ENCODE assay signal across 27 cellular contexts in genomic region chr4:96739101-96739500, GRCh38.
"Had no signal": no experiment of that assay in that cellular context is flagged by ENCODE, and none has a peak within 500 bp of the region (broad histone marks: within the 10 kb centered on the region; RNA-seq: fewer than 3 reads in every experiment).

No MANE protein-coding gene starts in this region.

- H3K4me3 ChIP-seq: pancreas, psoas muscle, right lobe of liver, sigmoid colon, suprapubic skin, testis, tibial artery, transverse colon, upper lobe of right lung, uterus had no signal

- DNase-seq: naive thymus-derived CD8-positive, alpha-beta T cell; nephron progenitor cell; nucleus accumbens; pancreas; posterior cingulate gyrus; psoas muscle; right cardiac atrium; right lobe of liver; sigmoid colon; small intestine; stimulated activated CD4-positive, alpha-beta T cell treated with anti-CD3 and anti-CD28 coated beads, Interleukin-15, amount 100 ng/mL, for 24 hours; stimulated activated CD4-positive, alpha-beta T cell treated with anti-CD3 and anti-CD28 coated beads, Interleukin-4, amount 100 ng/mL, for 1 hour; stimulated activated CD4-positive, alpha-beta T cell treated with anti-CD3 and anti-CD28 coated beads, Interleukin-4, amount 100 ng/mL, for 4 hours; stimulated activated CD8-positive, alpha-beta memory T cell treated with anti-CD3 and anti-CD28 coated beads, Interleukin-4, amount 100 ng/mL, for 48 hours; stimulated activated naive CD4-positive, alpha-beta T cell; stimulated activated naive CD8-positive, alpha-beta T cell treated with anti-CD3 and anti-CD28 coated beads, Interleukin-15, amount 100 ng/mL, for 72 hours; stimulated activated naive CD8-positive, alpha-beta T cell treated with anti-CD3 and anti-CD28 coated beads, Interleukin-15, Interleukin-2, amounts not matched to agents 100 U/mL and 50 U/mL, for 24 hours; substantia nigra; testis; tibial artery; transverse colon; upper lobe of right lung; uterus had no signal

- H3K27ac ChIP-seq: neutrophil, pancreas, psoas muscle, right lobe of liver, sigmoid colon, suprapubic skin, testis, tibial artery, transverse colon, upper lobe of right lung, uterus had no signal

- H3K4me1 ChIP-seq: pancreas, psoas muscle, right lobe of liver, sigmoid colon, suprapubic skin, testis, tibial artery, transverse colon, upper lobe of right lung, uterus had no signal

- ATAC-seq: naive thymus-derived CD8-positive, alpha-beta T cell; natural killer cell treated with Interleukin-12 subunit alpha and Interleukin-12 subunit beta and Interleukin-15 and Interleukin-18, amount 100 ng/mL, for 72 hours; pancreas; psoas muscle; right cardiac atrium; right lobe of liver; stimulated activated memory B cell treated with anti-CD40 and anti-IgM and Interleukin-4, amounts not matched to agents 10 μg/mL and 1 μg/mL and 100 μg/mL, for 72 hours; stimulated activated naive CD8-positive, alpha-beta T cell treated with anti-CD3 and anti-CD28 coated beads, Interleukin-15, amount 100 ng/mL, for 72 hours; stimulated activated naive CD8-positive, alpha-beta T cell treated with anti-CD3 and anti-CD28 coated beads, Interleukin-15, Interleukin-2, amounts not matched to agents 100 U/mL and 50 U/mL, for 24 hours; upper lobe of right lung had no signal

- H3K27me3 ChIP-seq: neutrophil, pancreas, right lobe of liver, sigmoid colon, suprapubic skin, testis, tibial artery, transverse colon, upper lobe of right lung, uterus had no signal

- H3K9me3 ChIP-seq: pancreas, right lobe of liver, testis, upper lobe of right lung, uterus had no signal

- H3K36me3 ChIP-seq: neutrophil, pancreas, right lobe of liver, sigmoid colon, suprapubic skin, tibial artery, transverse colon, upper lobe of right lung, uterus had no signal
